8 cellular contexts compared by ENCODE assay signal in the genomic region with DNA sequence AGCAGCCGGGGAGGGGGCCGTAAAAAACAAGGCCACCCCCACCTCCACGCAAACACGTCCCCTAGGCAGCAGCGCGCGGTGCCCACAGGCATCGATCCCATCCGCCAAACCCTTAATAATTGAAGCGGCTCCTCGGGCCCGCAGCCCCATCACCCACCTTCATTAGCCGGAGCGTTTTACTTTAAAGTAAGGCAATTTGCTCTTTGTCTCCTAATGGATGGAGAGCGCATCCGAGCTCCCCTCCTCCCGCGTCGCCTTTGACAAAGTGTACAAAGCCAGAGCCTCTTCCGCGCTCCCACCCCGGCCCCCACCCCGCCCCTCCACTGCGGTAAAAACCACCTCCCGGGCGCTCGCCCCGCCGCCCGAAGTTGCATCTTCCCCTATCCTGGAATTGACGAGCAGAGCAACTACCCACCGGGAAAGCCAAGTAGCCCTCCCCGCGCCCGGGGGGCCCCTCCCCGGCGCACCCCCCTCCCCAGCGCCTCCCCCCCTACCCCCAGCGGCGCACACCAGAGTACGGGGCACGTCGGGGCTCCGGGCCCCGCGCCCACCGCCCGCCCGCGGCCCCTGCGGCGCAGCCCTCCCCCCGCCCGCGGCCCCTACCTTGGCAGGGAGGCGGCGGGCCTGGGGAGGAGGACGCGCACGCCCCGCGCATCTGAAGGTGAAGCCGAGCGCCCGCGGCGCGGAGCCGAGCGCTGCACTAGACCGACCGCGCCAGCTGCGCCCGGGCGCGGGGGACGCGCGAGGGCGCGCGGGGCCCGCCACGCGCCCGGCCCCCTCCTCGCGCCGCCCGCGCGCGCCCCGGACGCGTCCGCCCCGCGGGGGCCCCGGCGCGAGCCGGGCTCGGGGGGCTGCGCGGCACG. TPM values are rescaled to one million over a fixed set of nuclear protein-coding genes. Genes with fewer than 3 reads are reported as not detected.
DNase-seq lines count a peak whose midpoint lies in the region; ATAC-seq, FAIRE-seq and TF ChIP-seq lines count a peak whose summit lies in the region.

A gene with protein sequence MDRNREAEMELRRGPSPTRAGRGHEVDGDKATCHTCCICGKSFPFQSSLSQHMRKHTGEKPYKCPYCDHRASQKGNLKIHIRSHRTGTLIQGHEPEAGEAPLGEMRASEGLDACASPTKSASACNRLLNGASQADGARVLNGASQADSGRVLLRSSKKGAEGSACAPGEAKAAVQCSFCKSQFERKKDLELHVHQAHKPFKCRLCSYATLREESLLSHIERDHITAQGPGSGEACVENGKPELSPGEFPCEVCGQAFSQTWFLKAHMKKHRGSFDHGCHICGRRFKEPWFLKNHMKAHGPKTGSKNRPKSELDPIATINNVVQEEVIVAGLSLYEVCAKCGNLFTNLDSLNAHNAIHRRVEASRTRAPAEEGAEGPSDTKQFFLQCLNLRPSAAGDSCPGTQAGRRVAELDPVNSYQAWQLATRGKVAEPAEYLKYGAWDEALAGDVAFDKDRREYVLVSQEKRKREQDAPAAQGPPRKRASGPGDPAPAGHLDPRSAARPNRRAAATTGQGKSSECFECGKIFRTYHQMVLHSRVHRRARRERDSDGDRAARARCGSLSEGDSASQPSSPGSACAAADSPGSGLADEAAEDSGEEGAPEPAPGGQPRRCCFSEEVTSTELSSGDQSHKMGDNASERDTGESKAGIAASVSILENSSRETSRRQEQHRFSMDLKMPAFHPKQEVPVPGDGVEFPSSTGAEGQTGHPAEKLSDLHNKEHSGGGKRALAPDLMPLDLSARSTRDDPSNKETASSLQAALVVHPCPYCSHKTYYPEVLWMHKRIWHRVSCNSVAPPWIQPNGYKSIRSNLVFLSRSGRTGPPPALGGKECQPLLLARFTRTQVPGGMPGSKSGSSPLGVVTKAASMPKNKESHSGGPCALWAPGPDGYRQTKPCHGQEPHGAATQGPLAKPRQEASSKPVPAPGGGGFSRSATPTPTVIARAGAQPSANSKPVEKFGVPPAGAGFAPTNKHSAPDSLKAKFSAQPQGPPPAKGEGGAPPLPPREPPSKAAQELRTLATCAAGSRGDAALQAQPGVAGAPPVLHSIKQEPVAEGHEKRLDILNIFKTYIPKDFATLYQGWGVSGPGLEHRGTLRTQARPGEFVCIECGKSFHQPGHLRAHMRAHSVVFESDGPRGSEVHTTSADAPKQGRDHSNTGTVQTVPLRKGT (minus strand): TSS at position 702 of the 863 bp plus-strand sequence. CDS start 52,188 bp downstream, outside the sequence.

- peaks cover 0 to 2% (median 0%) of the 10 kb centered on the region in 5 experiments for H3K9me3 Mint-ChIP-seq in brain

- peaks cover 14% of the 10 kb centered on the region for H3K4me1 ChIP-seq in skeletal muscle satellite cell (ENCODE audit: control insufficient read depth, insufficient read depth, low read length)

- H3K4me3 ChIP-seq in AG04450 (ENCODE audit: low read depth, low read length) (peak within 1 kb of the TSS; percentile 84), skeletal muscle satellite cell (ENCODE audit: low read length) (peak within 1 kb of the TSS; percentile 72)

- peak within 1 kb of the TSS; percentile 88 to 97 (median 91) for H3K4me3 Mint-ChIP-seq in brain

- TF ChIP-seq CTCF in AG04450 (IDR thresholded peaks at IDR 0.05; ENCODE audit: low read depth, low read length), result no peak
- no peak for TF ChIP-seq CTCF in brain (conservative IDR thresholded peaks at IDR 0.05)

- H3K27ac ChIP-seq in AG04450 (ENCODE audit: low read depth, low read length), result peak within 1 kb of the TSS; percentile 86

- peak within 1 kb of the TSS; percentile 100 for H3K4me2 ChIP-seq in skeletal muscle satellite cell (ENCODE audit: low read length)

- H3K36me3 ChIP-seq in skeletal muscle satellite cell (ENCODE audit: insufficient read depth, low read length), result no peaks in the 10 kb centered on the region

- peak within 1 kb of the TSS; percentile 77 for H3K9ac ChIP-seq in skeletal muscle satellite cell (ENCODE audit: low read depth, low read length)

- H3K27me3 Mint-ChIP-seq in brain, result peaks cover 15% of the 10 kb centered on the region

- no peak for ATAC-seq in HG03571 (IDR thresholded peaks at IDR 0.05; ENCODE audit: unreplicated experiment)

- POLR2A ChIA-PET in AG04450 (lab: Yijun Ruan, JAX), result no interaction called here

- peak; percentile 52 for FAIRE-seq in GM19239 (lab: Jason Lieb, UNC)

- H3K9me3 ChIP-seq in AG04450 (ENCODE audit: control insufficient read depth, insufficient read depth, low read length) (no peaks in the 10 kb centered on the region; the same call in 1 of the 2 replicates), skeletal muscle satellite cell (replicated peaks; ENCODE audit: low read length) (no peaks in the 10 kb centered on the region)

- peak within 1 kb of the TSS; percentile 91 to 98 (median 97) for H3K27ac Mint-ChIP-seq in brain

- peaks cover 40% of the 10 kb centered on the region for H3K4me1 Mint-ChIP-seq in brain

- H3K36me3 Mint-ChIP-seq in brain, result no peaks in the 10 kb centered on the region

- H3K27me3 ChIP-seq in AG04450 (ENCODE audit: control insufficient read depth, insufficient read depth, low read length) (no peaks in the 10 kb centered on the region), skeletal muscle satellite cell (ENCODE audit: control insufficient read depth, insufficient read depth, low read length) (no peaks in the 10 kb centered on the region)

- CTCF ChIA-PET in AG04450 (lab: Charles Lee), result no interaction called here

- no peak for DNase-seq in AG04450 (ENCODE audit: low read depth, low spot score)
- DNase-seq in GM19239 (ENCODE audit: insufficient read length, low spot score), result no peak
- DNase-seq in NCI-H510A (lab: John Stamatoyannopoulos, UW), result peak; percentile 80
- peak; percentile 46 for DNase-seq in iPS-NIHi11 (ENCODE audit: low spot score)
- DNase-seq in NCI-H524 treated with DMSO at 0.1 percent for 48 hours (lab: John Stamatoyannopoulos, UW), result no peak

RNA-seq across cellular contexts. Expression of the gene that starts here (rescaled TPM):
- polyA plus RNA-seq in AG04450 (2011; rRNA removed) (15.0 and 15.5 TPM in 2 replicates), brain (ENCODE audit: insufficient read depth, low read depth, low replicate concordance) (29.0 TPM)
- polyA minus RNA-seq in AG04450 (2011; rRNA and poly(A)+ RNA removed), result 46.5 and 50.4 TPM in 2 replicates
- total RNA-seq in skeletal muscle satellite cell (2012; rRNA removed), result 19.5 and 21.2 TPM in 2 replicates

Comparison
In these comparisons a context has a peak if more than half of its experiments do, and no peak if none do; other contexts are left out.
1. DNase-seq: peak in NCI-H510A (single experiment) and iPS-NIHi11 (single experiment); none in AG04450 (single experiment), GM19239 (single experiment) and NCI-H524 treated with DMSO at 0.1 percent for 48 hours (single experiment).